13 cellular contexts compared by ENCODE assay signal in the genomic region with DNA sequence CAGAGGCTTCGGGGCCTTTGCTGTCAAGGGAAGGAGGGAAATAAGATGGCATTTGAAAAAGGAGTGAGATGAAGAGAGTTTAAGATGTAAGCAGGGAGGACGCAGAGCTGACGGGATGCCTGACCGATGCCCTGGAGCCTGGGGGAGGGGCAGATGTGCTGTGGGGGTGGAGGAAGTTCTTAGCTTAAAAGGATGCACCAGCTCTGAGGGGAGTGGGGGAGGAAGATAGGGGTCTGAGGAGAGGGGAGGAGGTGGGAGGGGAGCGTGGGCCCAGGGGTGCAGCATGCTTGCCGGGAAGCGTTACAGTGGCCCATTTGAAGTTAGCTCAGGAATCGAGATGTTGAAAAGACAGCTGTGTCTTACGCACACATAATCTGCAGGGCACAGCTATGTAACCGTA.
"Had no signal": no experiment of that assay in that cellular context is flagged by ENCODE, and none has a peak within 500 bp of the region (broad histone marks: within the 10 kb centered on the region; RNA-seq: fewer than 3 reads in every experiment).

No MANE protein-coding gene starts in this region.

- H3K4me1 ChIP-seq: breast epithelium, gastroesophageal sphincter, right lobe of liver had no signal

- H3K36me3 Mint-ChIP-seq: activated naive CD8-positive, alpha-beta T cell treated with anti-CD3 and anti-CD28 coated beads, Interleukin-2, amount 10 ng/mL, durations not matched to agents 7 days and 5 days had no signal

- ATAC-seq: activated T-cell treated with anti-CD3 and anti-CD28 coated beads, Interleukin-2, amount 50 U/mL, for 72 hours; gastroesophageal sphincter had no signal

- H3K9me3 ChIP-seq: gastroesophageal sphincter, right lobe of liver had no signal

- H3K4me3 Mint-ChIP-seq: activated naive CD8-positive, alpha-beta T cell treated with anti-CD3 and anti-CD28 coated beads, Interleukin-2, amount 10 ng/mL, durations not matched to agents 7 days and 5 days; activated T-cell treated with anti-CD3 and anti-CD28 coated beads, Interleukin-2, amount 50 U/mL, for 72 hours had no signal

- DNase-seq: activated CD4-positive, alpha-beta T cell treated with anti-CD3 and anti-CD28 coated beads, Interleukin-2, amount 50 U/mL, for 48 hours; activated CD8-positive, alpha-beta memory T cell treated with anti-CD3 and anti-CD28 coated beads, Interleukin-2, amount 50 U/mL, for 4 hours; activated naive CD8-positive, alpha-beta T cell treated with anti-CD3 and anti-CD28 coated beads, Interleukin-2, amount 10 ng/mL, durations not matched to agents 7 days and 5 days; activated T-cell treated with anti-CD3 and anti-CD28 coated beads, Interleukin-2, amount 50 U/mL, for 72 hours; anterior cingulate cortex; kidney glomerular epithelial cell; midbrain; stimulated activated CD4-positive, alpha-beta T cell treated with anti-CD3 and anti-CD28 coated beads, Interleukin-1b, Interleukin-23, amount 100 ng/mL, for 48 hours; stimulated activated naive CD4-positive, alpha-beta T cell; T-helper 2 cell had no signal

- H3K4me3 ChIP-seq: breast epithelium, gastroesophageal sphincter, right lobe of liver had no signal

- H3K36me3 ChIP-seq: breast epithelium, gastroesophageal sphincter, right lobe of liver had no signal

- H3K27ac Mint-ChIP-seq: activated naive CD8-positive, alpha-beta T cell treated with anti-CD3 and anti-CD28 coated beads, Interleukin-2, amount 10 ng/mL, durations not matched to agents 7 days and 5 days; activated T-cell treated with anti-CD3 and anti-CD28 coated beads, Interleukin-2, amount 50 U/mL, for 72 hours had no signal

- H3K27me3 ChIP-seq: breast epithelium, right lobe of liver had no signal

- H3K27ac ChIP-seq: breast epithelium, gastroesophageal sphincter, right lobe of liver had no signal
